In genomic region chr5:154788212-154788611, GRCh38 we compare ENCODE assay signal across 15 cellular contexts. TPM values are rescaled to one million over a fixed set of nuclear protein-coding genes. Genes with fewer than 3 reads are reported as not detected.
DNase-seq lines count a peak whose midpoint lies in the region; ATAC-seq and TF ChIP-seq lines count a peak whose summit lies in the region.
"Had no signal": no experiment of that assay in that cellular context is flagged by ENCODE, and none has a peak within 500 bp of the region (broad histone marks: within the 10 kb centered on the region; RNA-seq: fewer than 3 reads in every experiment).

No MANE protein-coding gene starts in this region.

- ATAC-seq in stimulated activated naive CD8-positive, alpha-beta T cell treated with anti-CD3 and anti-CD28 coated beads, Interleukin-15, Interleukin-2, amounts not matched to agents 100 U/mL and 50 U/mL, for 24 hours: no peak
- no peak for ATAC-seq in memory B cell (ENCODE audit: low read depth)
- ATAC-seq in HG02885 (IDR thresholded peaks at IDR 0.05; ENCODE audit: poor library complexity, unreplicated experiment): no peak
- no peak for ATAC-seq in SK-N-SH treated with all-trans-retinoic acid at 6 μM for 48 hours
- ATAC-seq: mucosa of descending colon had no signal

- H3K4me1 Mint-ChIP-seq in stimulated activated naive CD8-positive, alpha-beta T cell treated with anti-CD3 and anti-CD28 coated beads, Interleukin-15, Interleukin-2, amounts not matched to agents 100 ng/mL and 50 ng/mL, for 24 hours (ENCODE audit: low read depth): peaks cover 51% of the 10 kb centered on the region
- peaks cover 47% of the 10 kb centered on the region for H3K4me1 Mint-ChIP-seq in activated T-helper 1 cell treated with anti-CD3 and anti-CD28 coated beads, Interleukin-12 subunit alpha, Interleukin-12 subunit beta, Interleukin-2, Interleukin-4 antibody, amounts not matched to agents 30 ng/mL and 10 ng/mL and 1 ng/mL, durations not matched to agents 14 hours and 24 hours and 36 hours (ENCODE audit: low read depth)
- peaks cover 59% of the 10 kb centered on the region for H3K4me1 Mint-ChIP-seq in memory B cell

- peak overlapping the region; percentile 87 for H3K27ac Mint-ChIP-seq in stimulated activated naive CD8-positive, alpha-beta T cell treated with anti-CD3 and anti-CD28 coated beads, Interleukin-15, Interleukin-2, amounts not matched to agents 100 ng/mL and 50 ng/mL, for 24 hours
- peak overlapping the region; percentile 73 for H3K27ac Mint-ChIP-seq in activated T-helper 1 cell treated with anti-CD3 and anti-CD28 coated beads, Interleukin-12 subunit alpha, Interleukin-12 subunit beta, Interleukin-2, Interleukin-4 antibody, amounts not matched to agents 30 ng/mL and 10 ng/mL and 1 ng/mL, durations not matched to agents 14 hours and 24 hours and 36 hours
- peak overlapping the region; percentile 77 for H3K27ac Mint-ChIP-seq in memory B cell

- DNase-seq in stimulated activated naive CD8-positive, alpha-beta T cell treated with anti-CD3 and anti-CD28 coated beads, Interleukin-15, Interleukin-2, amounts not matched to agents 100 U/mL and 50 U/mL, for 24 hours: no peak
- no peak for DNase-seq in activated T-helper 1 cell treated with anti-CD3 and anti-CD28 coated beads, Interleukin-12 subunit alpha, Interleukin-12 subunit beta, Interleukin-2, Interleukin-4 antibody, amounts not matched to agents 30 ng/mL and 10 ng/mL and 1 ng/mL, durations not matched to agents 14 hours and 24 hours and 36 hours (ENCODE audit: low spot score)
- DNase-seq in memory B cell (ENCODE audit: low spot score in 2 of 2) (no peak), NCI-H2171 treated with DMSO at 0.1 percent for 48 hours (lab: John Stamatoyannopoulos, UW) (no peak), Ammon's horn (ENCODE audit: low spot score) (no peak)
- DNase-seq: activated CD4-positive, alpha-beta T cell treated with anti-CD3 and anti-CD28 coated beads for 48 hours; BE2C; GM23248; mucosa of descending colon; NCI-H2081; stimulated activated CD4-positive, alpha-beta T cell treated with anti-CD3 and anti-CD28 coated beads, Interleukin-4, amount 100 ng/mL, for 1 hour; stomach had no signal

- H3K27me3 Mint-ChIP-seq in stimulated activated naive CD8-positive, alpha-beta T cell treated with anti-CD3 and anti-CD28 coated beads, Interleukin-15, Interleukin-2, amounts not matched to agents 100 ng/mL and 50 ng/mL, for 24 hours: no peaks in the 10 kb centered on the region
- H3K27me3 Mint-ChIP-seq in activated T-helper 1 cell treated with anti-CD3 and anti-CD28 coated beads, Interleukin-12 subunit alpha, Interleukin-12 subunit beta, Interleukin-2, Interleukin-4 antibody, amounts not matched to agents 30 ng/mL and 10 ng/mL and 1 ng/mL, durations not matched to agents 14 hours and 24 hours and 36 hours (ENCODE audit: insufficient read depth): no peaks in the 10 kb centered on the region
- H3K27me3 Mint-ChIP-seq in memory B cell: no peaks in the 10 kb centered on the region

- H3K9me3 Mint-ChIP-seq in stimulated activated naive CD8-positive, alpha-beta T cell treated with anti-CD3 and anti-CD28 coated beads, Interleukin-15, Interleukin-2, amounts not matched to agents 100 ng/mL and 50 ng/mL, for 24 hours: no peaks in the 10 kb centered on the region
- no peaks in the 10 kb centered on the region for H3K9me3 Mint-ChIP-seq in activated T-helper 1 cell treated with anti-CD3 and anti-CD28 coated beads, Interleukin-12 subunit alpha, Interleukin-12 subunit beta, Interleukin-2, Interleukin-4 antibody, amounts not matched to agents 30 ng/mL and 10 ng/mL and 1 ng/mL, durations not matched to agents 14 hours and 24 hours and 36 hours
- no peaks in the 10 kb centered on the region for H3K9me3 Mint-ChIP-seq in memory B cell

- peaks cover 45% of the 10 kb centered on the region for H3K36me3 Mint-ChIP-seq in stimulated activated naive CD8-positive, alpha-beta T cell treated with anti-CD3 and anti-CD28 coated beads, Interleukin-15, Interleukin-2, amounts not matched to agents 100 ng/mL and 50 ng/mL, for 24 hours (ENCODE audit: low read depth)
- peaks cover 25% of the 10 kb centered on the region for H3K36me3 Mint-ChIP-seq in activated T-helper 1 cell treated with anti-CD3 and anti-CD28 coated beads, Interleukin-12 subunit alpha, Interleukin-12 subunit beta, Interleukin-2, Interleukin-4 antibody, amounts not matched to agents 30 ng/mL and 10 ng/mL and 1 ng/mL, durations not matched to agents 14 hours and 24 hours and 36 hours (ENCODE audit: low read depth)
- H3K36me3 Mint-ChIP-seq in memory B cell: peaks cover 13% of the 10 kb centered on the region

- intact Hi-C loops in activated T-helper 1 cell treated with anti-CD3 and anti-CD28 coated beads, Interleukin-12 subunit alpha, Interleukin-12 subunit beta, Interleukin-2, Interleukin-4 antibody, amounts not matched to agents 30 ng/mL and 10 ng/mL and 1 ng/mL, durations not matched to agents 14 hours and 24 hours and 36 hours (cut with micrococcal nuclease): no loop called here

- H3K4me3 Mint-ChIP-seq in stimulated activated naive CD8-positive, alpha-beta T cell treated with anti-CD3 and anti-CD28 coated beads, Interleukin-15, Interleukin-2, amounts not matched to agents 100 ng/mL and 50 ng/mL, for 24 hours: peak overlapping the region; percentile 20
- peak overlapping the region; percentile 4 for H3K4me3 Mint-ChIP-seq in activated T-helper 1 cell treated with anti-CD3 and anti-CD28 coated beads, Interleukin-12 subunit alpha, Interleukin-12 subunit beta, Interleukin-2, Interleukin-4 antibody, amounts not matched to agents 30 ng/mL and 10 ng/mL and 1 ng/mL, durations not matched to agents 14 hours and 24 hours and 36 hours
- no peak overlapping the region for H3K4me3 Mint-ChIP-seq in memory B cell

TF ChIP-seq in SK-N-SH treated with all-trans-retinoic acid at 6 μM for 48 hours, 23 proteins besides CTCF, POLR2A, EP300 and RAD21 (continues in another document):
- no peak for TF ChIP-seq TSHZ2 (CRISPR knock-in tag; IDR thresholded peaks at IDR 0.05)
- no peak for TF ChIP-seq CSRNP3 (CRISPR knock-in tag; IDR thresholded peaks at IDR 0.05)
- TF ChIP-seq BACH2 (CRISPR knock-in tag; IDR thresholded peaks at IDR 0.05; ENCODE audit: borderline replicate concordance): no peak
- no peak for TF ChIP-seq POU6F1 (CRISPR knock-in tag; IDR thresholded peaks at IDR 0.05; ENCODE audit: borderline replicate concordance, low read depth)
- no peak for TF ChIP-seq OSR1 (CRISPR knock-in tag; IDR thresholded peaks at IDR 0.05)

RNA-seq across cellular contexts. Expression of gene LARP1, which starts 33.0 kb away (rescaled TPM):
- total RNA-seq in activated T-helper 1 cell treated with anti-CD3 and anti-CD28 coated beads, Interleukin-12 subunit alpha, Interleukin-12 subunit beta, Interleukin-2, Interleukin-4 antibody, amounts not matched to agents 30 ng/mL and 10 ng/mL and 1 ng/mL, durations not matched to agents 14 hours and 24 hours and 36 hours: 335 and 338 TPM in 2 replicates
